19 cellular contexts compared by ENCODE assay signal in the genomic region with DNA sequence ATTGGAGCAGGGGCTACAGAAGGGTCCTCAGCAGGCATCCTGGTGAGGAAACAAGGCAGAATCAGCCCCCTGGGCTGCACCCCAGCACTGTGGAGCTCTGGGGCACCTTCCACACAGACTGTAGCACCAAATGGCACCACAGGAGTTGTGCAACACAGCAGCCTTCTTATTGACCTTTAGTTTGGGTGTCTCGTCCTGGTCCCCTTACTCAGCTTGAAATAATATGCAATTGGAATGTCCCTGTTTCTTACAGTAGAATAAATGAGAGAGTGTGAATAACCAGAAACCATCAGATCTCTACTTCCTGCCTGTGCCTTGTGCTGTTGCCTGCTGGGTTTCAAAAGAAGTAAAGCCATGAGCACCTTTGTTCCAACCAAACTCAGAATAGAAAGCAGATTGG.
"Had no signal": no experiment of that assay in that cellular context is flagged by ENCODE, and none has a peak within 500 bp of the region (broad histone marks: within the 10 kb centered on the region; RNA-seq: fewer than 3 reads in every experiment).

No MANE protein-coding gene starts in this region.

- H3K27me3 ChIP-seq: body of pancreas, hepatocyte, ovary, stomach, suprapubic skin, tibial nerve had no signal

- H3K36me3 Mint-ChIP-seq: naive thymus-derived CD8-positive, alpha-beta T cell had no signal

- ATAC-seq: body of pancreas; left ventricle myocardium superior; naive thymus-derived CD8-positive, alpha-beta T cell had no signal

- H3K4me3 ChIP-seq: body of pancreas, hepatocyte, ovary, prostate gland, stomach, suprapubic skin, tibial nerve had no signal

- H3K27ac Mint-ChIP-seq: mesothelial cell of epicardium had no signal

- H3K9me3 Mint-ChIP-seq: mesothelial cell of epicardium had no signal

- H3K4me3 Mint-ChIP-seq: mesothelial cell of epicardium; naive thymus-derived CD8-positive, alpha-beta T cell had no signal

- H3K27ac ChIP-seq: body of pancreas, hepatocyte, ovary, prostate gland, stomach, suprapubic skin, tibial nerve, WERI-Rb-1 had no signal

- H3K36me3 ChIP-seq: ovary, prostate gland, stomach, suprapubic skin, tibial nerve, WERI-Rb-1 had no signal

- H3K4me1 ChIP-seq: body of pancreas, prostate gland, stomach, suprapubic skin had no signal

- H3K27me3 Mint-ChIP-seq: naive thymus-derived CD8-positive, alpha-beta T cell had no signal

- H2AFZ ChIP-seq: hepatocyte had no signal

- H3K4me2 ChIP-seq: hepatocyte had no signal

- DNase-seq: activated CD4-positive, CD25-positive, alpha-beta regulatory T cell treated with anti-CD3 and anti-CD28 coated beads, Interleukin-2, amount 50 U/mL, for 72 hours; activated gamma-delta T cell treated with Interleukin-2 at 50 U/mL for 16 hours; anterior cingulate cortex; body of pancreas; erythroblast; foreskin melanocyte; left ventricle myocardium superior; mammary epithelial cell; naive thymus-derived CD8-positive, alpha-beta T cell; ovary; stimulated activated CD4-positive, alpha-beta T cell treated with anti-CD3 and anti-CD28 coated beads, Interleukin-4, amount 100 ng/mL, for 24 hours; stomach; T-helper 1 cell; WERI-Rb-1 had no signal

- H3K79me2 ChIP-seq: hepatocyte had no signal
